Comparison of ENCODE assay signal across 8 cellular contexts in genomic region chr17:40122466-40122943, GRCh38. TPM values are rescaled to one million over a fixed set of nuclear protein-coding genes. Genes with fewer than 3 reads are reported as not detected.
DNase-seq lines count a peak whose midpoint lies in the region; ATAC-seq and TF ChIP-seq lines count a peak whose summit lies in the region.

No MANE protein-coding gene starts in this region.

- peaks cover 31% of the 10 kb centered on the region for H3K4me1 ChIP-seq in CD4-positive, CD25-positive, alpha-beta regulatory T cell (ENCODE audit: control insufficient read depth, insufficient read depth, low read length, poor library complexity, severe bottlenecking)
- H3K4me1 ChIP-seq in iPS-18a (ENCODE audit: control insufficient read depth, low read depth, low read length), result peaks cover 4% of the 10 kb centered on the region

- peaks cover 10% of the 10 kb centered on the region for H3K36me3 Mint-ChIP-seq in CD4-positive, CD25-positive, alpha-beta regulatory T cell

- H3K9me3 Mint-ChIP-seq in CD4-positive, CD25-positive, alpha-beta regulatory T cell, result no peaks in the 10 kb centered on the region

- ATAC-seq in CD4-positive, CD25-positive, alpha-beta regulatory T cell (ENCODE audit: low read depth in 2 of 2), result peak; percentile 15 to 32
- peak; percentile 39 for ATAC-seq in GM19324 (IDR thresholded peaks at IDR 0.05; ENCODE audit: low FRiP score, unreplicated experiment)
- ATAC-seq in HG03571 (IDR thresholded peaks at IDR 0.05; ENCODE audit: unreplicated experiment), result no peak

- H3K9ac ChIP-seq in iPS-18a (ENCODE audit: low read length), result peak overlapping the region; percentile 88

- H3K27me3 ChIP-seq in CD4-positive, CD25-positive, alpha-beta regulatory T cell (ENCODE audit: control insufficient read depth, insufficient read depth, low read length), result no peaks in the 10 kb centered on the region
- no peaks in the 10 kb centered on the region for H3K27me3 ChIP-seq in iPS-18a (ENCODE audit: control insufficient read depth, insufficient read depth, low read length)

- H3K36me3 ChIP-seq in CD4-positive, CD25-positive, alpha-beta regulatory T cell (ENCODE audit: control insufficient read depth, insufficient read depth, low read length), result peaks cover 17% of the 10 kb centered on the region
- peaks cover 16% of the 10 kb centered on the region for H3K36me3 ChIP-seq in iPS-18a (ENCODE audit: control insufficient read depth, low read depth, low read length)

- H3K4me3 Mint-ChIP-seq in CD4-positive, CD25-positive, alpha-beta regulatory T cell, result peak overlapping the region in 3 of 4 donors; percentile 10 to 91 (median 15)

- 0 out of 2 replicates have a peak, but pooled peaks have one; percentile 8 for TF ChIP-seq CTCF in LNCaP clone FGC (IDR thresholded peaks at IDR 0.05; ENCODE audit: control insufficient read depth, extremely low read depth, insufficient read depth)

- H3K4me1 Mint-ChIP-seq in CD4-positive, CD25-positive, alpha-beta regulatory T cell, result peaks cover 11 to 46% (median 36%) of the 10 kb centered on the region in 4 donors

- H3K4me3 ChIP-seq in CD4-positive, CD25-positive, alpha-beta regulatory T cell (ENCODE audit: low read depth, low read length), result no peak overlapping the region
- H3K4me3 ChIP-seq in LNCaP clone FGC (ENCODE audit: low read depth, low read length) (peak overlapping the region; percentile 68), iPS-18a (ENCODE audit: low read length) (peak overlapping the region; percentile 95), skin epidermis (peak overlapping the region; percentile 77 to 98 (median 94))

- DNase-seq in CD4-positive, CD25-positive, alpha-beta regulatory T cell, result peak in 2 of 3 donors; percentile 22 to 47
- no peak for DNase-seq in LNCaP clone FGC (ENCODE audit: low read depth)
- no peak for DNase-seq in epidermal melanocyte (ENCODE audit: insufficient read length, low spot score)

- no peak overlapping the region for H3K27ac Mint-ChIP-seq in CD4-positive, CD25-positive, alpha-beta regulatory T cell

- no peaks in the 10 kb centered on the region for H3K9me3 ChIP-seq in CD4-positive, CD25-positive, alpha-beta regulatory T cell (ENCODE audit: control insufficient read depth in 2 of 2, low read length in 2 of 2)
- no peaks in the 10 kb centered on the region for H3K9me3 ChIP-seq in iPS-18a (ENCODE audit: control insufficient read depth, low read depth, low read length)

- H3K27me3 Mint-ChIP-seq in CD4-positive, CD25-positive, alpha-beta regulatory T cell, result peaks cover 8% of the 10 kb centered on the region

- H3K27ac ChIP-seq in CD4-positive, CD25-positive, alpha-beta regulatory T cell (ENCODE audit: insufficient read depth, low read length, poor library complexity, severe bottlenecking), result peak overlapping the region; percentile 76
- peak overlapping the region; percentile 92 for H3K27ac ChIP-seq in angular gyrus (ENCODE audit: low read depth, low read length)
- H3K27ac ChIP-seq in iPS-18a (ENCODE audit: low read length), result no peak overlapping the region
- H3K27ac ChIP-seq in skin epidermis, result peak overlapping the region; percentile 93 to 100 (median 98)

RNA-seq across cellular contexts. Expression of gene MSL1, which starts 0.7 kb away (rescaled TPM):
- 126 TPM for total RNA-seq in CD4-positive, CD25-positive, alpha-beta regulatory T cell
- polyA plus RNA-seq in CD4-positive, CD25-positive, alpha-beta regulatory T cell, result 10 to 100 TPM in 2 of 4 donors, 1 to 10 TPM in 2; 9.3 to 10.5 (median 9.8) TPM

RNA-seq across cellular contexts. Expression of gene CASC3, which starts 17.8 kb away (rescaled TPM):
- 165 TPM for total RNA-seq in CD4-positive, CD25-positive, alpha-beta regulatory T cell
- polyA plus RNA-seq in CD4-positive, CD25-positive, alpha-beta regulatory T cell, result 10 to 100 TPM; 42.5 to 46.6 (median 44.2) TPM

RNA-seq across cellular contexts. Expression of gene NR1D1, which starts 22.1 kb away (rescaled TPM):
- 29.5 TPM for total RNA-seq in CD4-positive, CD25-positive, alpha-beta regulatory T cell
- polyA plus RNA-seq in CD4-positive, CD25-positive, alpha-beta regulatory T cell, result 10 to 100 TPM in 1 of 4 donors, 1 to 10 TPM in 3; 4.9 to 10.1 (median 6.2) TPM

RNA-seq across cellular contexts. Expression of gene RAPGEFL1, which starts 54.8 kb away (rescaled TPM):
- total RNA-seq in CD4-positive, CD25-positive, alpha-beta regulatory T cell, result 4.5 TPM
- polyA plus RNA-seq in CD4-positive, CD25-positive, alpha-beta regulatory T cell, result under 1 TPM in 1 of 4 donors, not detected in 3; 0.79 TPM

RNA-seq across cellular contexts. Expression of gene THRA, which starts 59.7 kb away (rescaled TPM):
- total RNA-seq in CD4-positive, CD25-positive, alpha-beta regulatory T cell, result 29.4 TPM
- 10 to 100 TPM; 10.7 to 15.9 (median 13.4) TPM for polyA plus RNA-seq in CD4-positive, CD25-positive, alpha-beta regulatory T cell

Comparison
In these comparisons a context has a peak if more than half of its experiments do, and no peak if none do; other contexts are left out.
1. DNase-seq: peak in CD4-positive, CD25-positive, alpha-beta regulatory T cell (2 of 3); none in LNCaP clone FGC (single experiment) and epidermal melanocyte (single experiment).